In the genomic region with DNA sequence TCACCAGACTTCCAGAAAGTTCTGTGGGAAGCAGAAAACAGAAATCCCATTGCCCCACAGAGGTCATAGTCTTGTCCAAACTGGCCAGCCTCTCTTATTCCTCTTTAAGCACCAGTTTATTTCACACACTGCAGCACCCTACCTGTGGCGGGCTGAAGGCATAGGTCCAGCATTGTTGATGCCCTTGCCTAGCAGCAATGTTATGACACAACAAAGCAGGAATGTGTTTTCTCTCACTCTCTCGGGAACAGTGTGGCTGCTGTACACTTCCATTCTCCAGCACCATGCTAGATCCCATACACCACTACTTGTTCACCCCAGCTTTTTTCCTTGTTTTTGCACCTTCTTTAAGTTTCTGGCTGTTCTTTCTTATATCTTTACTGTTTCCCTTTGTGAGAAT, we compare ENCODE assay signal across 27 cellular contexts.
DNase-seq lines count a peak whose midpoint lies in the region; ATAC-seq and TF ChIP-seq lines count a peak whose summit lies in the region.
"Had no signal": no experiment of that assay in that cellular context is flagged by ENCODE, and none has a peak within 500 bp of the region (broad histone marks: within the 10 kb centered on the region; RNA-seq: fewer than 3 reads in every experiment).

No MANE protein-coding gene starts in this region.

- peaks cover 0 to 14% (median 4%) of the 10 kb centered on the region in 7 donors for H3K9me3 Mint-ChIP-seq in CD4-positive, CD25-positive, alpha-beta regulatory T cell
- peaks cover 12% of the 10 kb centered on the region; the same call in 2 of the 3 replicates for H3K9me3 Mint-ChIP-seq in GM23338

- H3K4me2 ChIP-seq in GM23338 (no peak overlapping the region), mammary epithelial cell (ENCODE audit: insufficient read depth, low read depth, low read length) (no peak overlapping the region)

- 25% methylated on average over 2 of the region's 2 CpGs for WGBS in mammary epithelial cell (ENCODE audit: low coverage, missing lambda C conversion rate)

- no peak overlapping the region for H3K4me3 ChIP-seq in CD4-positive, CD25-positive, alpha-beta regulatory T cell (ENCODE audit: low read depth, low read length)
- H3K4me3 ChIP-seq in GM23338 (no peak overlapping the region), mammary epithelial cell (replicated peaks in 1 of 3; ENCODE audit: insufficient read depth in 1 of 3, low read depth in 2 of 3, low read length in 3 of 3) (no peak overlapping the region), lower lobe of right lung (no peak overlapping the region)
- H3K4me3 ChIP-seq in effector memory CD4-positive, alpha-beta T cell (ENCODE audit: insufficient read depth, low read depth, low read length, poor library complexity, severe bottlenecking), result no peak overlapping the region
- H3K4me3 ChIP-seq: GM12878, K562, thoracic aorta had no signal

- H3K4me1 ChIP-seq in CD4-positive, CD25-positive, alpha-beta regulatory T cell (ENCODE audit: control insufficient read depth, insufficient read depth, low read length, poor library complexity, severe bottlenecking), result peaks cover 12% of the 10 kb centered on the region
- H3K4me1 ChIP-seq in GM23338 (ENCODE audit: insufficient read depth) (no peaks in the 10 kb centered on the region; the same call in 1 of the 2 replicates), mammary epithelial cell (ENCODE audit: insufficient read depth, low read length) (peaks cover 6% of the 10 kb centered on the region), lower lobe of right lung (no peaks in the 10 kb centered on the region)
- peaks cover 7% of the 10 kb centered on the region for H3K4me1 ChIP-seq in effector memory CD4-positive, alpha-beta T cell (ENCODE audit: control insufficient read depth, insufficient read depth, low read length, poor library complexity, severe bottlenecking)
- H3K4me1 ChIP-seq: parathyroid adenoma had no signal

- H3K27ac ChIP-seq in CD4-positive, CD25-positive, alpha-beta regulatory T cell (ENCODE audit: insufficient read depth, low read length, poor library complexity, severe bottlenecking), result no peak overlapping the region
- no peak overlapping the region for H3K27ac ChIP-seq in GM23338 (ENCODE audit: low read depth)
- H3K27ac ChIP-seq in mammary epithelial cell (ENCODE audit: insufficient read depth, low read depth, low read length), result no peak overlapping the region
- H3K27ac ChIP-seq in effector memory CD4-positive, alpha-beta T cell (ENCODE audit: insufficient read depth, low read length, poor library complexity, severe bottlenecking), result no peak overlapping the region
- no peak overlapping the region for H3K27ac ChIP-seq in lower lobe of right lung
- H3K27ac ChIP-seq: parathyroid adenoma, thoracic aorta had no signal

- H4K20me1 ChIP-seq in GM23338 (replicated peaks; ENCODE audit: insufficient read depth), result no peaks in the 10 kb centered on the region
- no peaks in the 10 kb centered on the region for H4K20me1 ChIP-seq in mammary epithelial cell (ENCODE audit: insufficient read depth, low read length)

- H3K27ac Mint-ChIP-seq in CD4-positive, CD25-positive, alpha-beta regulatory T cell, result peak overlapping the region in 2 of 3 donors; percentile 24 to 47
- H3K27ac Mint-ChIP-seq in GM23338, result no peak overlapping the region
- H3K27ac Mint-ChIP-seq: CD4-positive, alpha-beta T cell had no signal

- in situ Hi-C loops in mammary epithelial cell (cut with MboI; ENCODE audit: low sequenced_read_pairs in 2 of 2), result no loop called here

- peaks cover 2% of the 10 kb centered on the region for H3K36me3 Mint-ChIP-seq in CD4-positive, CD25-positive, alpha-beta regulatory T cell
- no peaks in the 10 kb centered on the region for H3K36me3 Mint-ChIP-seq in GM23338 (ENCODE audit: low read depth)

- peaks cover 7 to 31% (median 9%) of the 10 kb centered on the region in 4 donors for H3K4me1 Mint-ChIP-seq in CD4-positive, CD25-positive, alpha-beta regulatory T cell
- H3K4me1 Mint-ChIP-seq in GM23338, result peaks cover 3% of the 10 kb centered on the region; the same call in 2 of the 3 replicates

- DNase-seq in CD4-positive, CD25-positive, alpha-beta regulatory T cell, result no peak
- DNase-seq in GM23338 (ENCODE audit: low spot score) (peak; percentile 38), mammary epithelial cell (peak; percentile 43), left kidney (ENCODE audit: low read depth, low spot score) (peak; percentile 7), lower lobe of right lung (no peak), NCI-H345 (lab: John Stamatoyannopoulos, UW) (no peak)
- DNase-seq in stimulated activated CD4-positive, alpha-beta T cell treated with anti-CD3 and anti-CD28 coated beads, Interleukin-4, amount 100 ng/mL, for 4 hours, result no peak
- DNase-seq in effector memory CD4-positive, alpha-beta T cell, result no peak
- DNase-seq: activated naive CD4-positive, alpha-beta T cell; activated T-cell treated with anti-CD3 and anti-CD28 coated beads, Interleukin-2, amount 50 U/mL, for 4 hours; amygdala; CD4-positive, alpha-beta T cell; central memory CD4-positive, alpha-beta T cell; DMS153; foreskin fibroblast; MV-4-11; NCI-H1694; NCI-H774; SIG-M5; stimulated activated CD4-positive, alpha-beta T cell treated with anti-CD3 and anti-CD28 coated beads, Interleukin-2, amount 100 ng/mL, for 24 hours; stimulated activated naive CD4-positive, alpha-beta T cell had no signal

- H3K9me3 ChIP-seq in CD4-positive, CD25-positive, alpha-beta regulatory T cell (ENCODE audit: control insufficient read depth in 2 of 2, low read length in 2 of 2), result no peaks in the 10 kb centered on the region
- H3K9me3 ChIP-seq in mammary epithelial cell (replicated peaks; ENCODE audit: insufficient read depth, low read length), result no peaks in the 10 kb centered on the region
- H3K9me3 ChIP-seq in effector memory CD4-positive, alpha-beta T cell (ENCODE audit: control insufficient read depth, low read length), result no peaks in the 10 kb centered on the region
- H3K9me3 ChIP-seq in lower lobe of right lung, result no peaks in the 10 kb centered on the region
- H3K9me3 ChIP-seq: thoracic aorta had no signal

- no peaks in the 10 kb centered on the region; the same call in 1 of the 2 replicates for H3K9me2 ChIP-seq in GM23338 (ENCODE audit: insufficient read depth)

- TF ChIP-seq CTCF in GM23338 (conservative IDR thresholded peaks at IDR 0.05; ENCODE audit: low read depth in 2 of 2) (no peak), mammary epithelial cell (conservative IDR thresholded peaks at IDR 0.05 in 1 of 2, IDR thresholded peaks at IDR 0.05 in 1 of 2; ENCODE audit: extremely low read depth in 1 of 2, insufficient read depth in 1 of 2, low read depth in 1 of 2, low read length in 2 of 2) (no peak), lower lobe of right lung (IDR thresholded peaks at IDR 0.05) (no peak)

- no peaks in the 10 kb centered on the region for H3K36me3 ChIP-seq in CD4-positive, CD25-positive, alpha-beta regulatory T cell (ENCODE audit: control insufficient read depth, insufficient read depth, low read length)
- H3K36me3 ChIP-seq in GM23338 (ENCODE audit: insufficient read depth) (no peaks in the 10 kb centered on the region), mammary epithelial cell (ENCODE audit: insufficient read depth, low read length) (no peaks in the 10 kb centered on the region), lower lobe of right lung (no peaks in the 10 kb centered on the region)
- no peaks in the 10 kb centered on the region for H3K36me3 ChIP-seq in effector memory CD4-positive, alpha-beta T cell (ENCODE audit: control insufficient read depth, insufficient read depth, low read length)
- H3K36me3 ChIP-seq: thoracic aorta had no signal

- intact Hi-C loops in mammary epithelial cell (cut with micrococcal nuclease), result no loop called here
- intact Hi-C loops in lower lobe of right lung (cut with DNase I), result no loop called here

- H3K27me3 Mint-ChIP-seq in CD4-positive, CD25-positive, alpha-beta regulatory T cell, result peaks cover 4% of the 10 kb centered on the region
- peaks cover 2% of the 10 kb centered on the region for H3K27me3 Mint-ChIP-seq in GM23338 (ENCODE audit: insufficient read depth, low read depth, poor library complexity)
- H3K27me3 Mint-ChIP-seq: CD4-positive, alpha-beta T cell had no signal

- no peak overlapping the region for H3K9ac ChIP-seq in mammary epithelial cell (ENCODE audit: insufficient read depth, low read length)
- H3K9ac ChIP-seq: parathyroid adenoma had no signal

- H3K79me2 ChIP-seq in GM23338 (replicated peaks; ENCODE audit: insufficient read depth), result no peaks in the 10 kb centered on the region
- no peaks in the 10 kb centered on the region for H3K79me2 ChIP-seq in mammary epithelial cell (ENCODE audit: insufficient read depth, low read length)
- H3K79me2 ChIP-seq: parathyroid adenoma had no signal

- BruUV-seq in mammary epithelial cell (replicated peaks; lab: Mats Ljungman, UMichigan), result no TSS peak

- peak overlapping the region in 1 of 4 donors; percentile 21 for H3K4me3 Mint-ChIP-seq in CD4-positive, CD25-positive, alpha-beta regulatory T cell
- H3K4me3 Mint-ChIP-seq in GM23338, result no peak overlapping the region
- H3K4me3 Mint-ChIP-seq: activated T-cell treated with anti-CD3 and anti-CD28 coated beads, Interleukin-2, amount 50 U/mL, for 4 hours; CD4-positive, alpha-beta T cell had no signal

- H2AFZ ChIP-seq in GM23338, result no peak overlapping the region
- H2AFZ ChIP-seq in mammary epithelial cell (ENCODE audit: low read depth, low read length), result no peak overlapping the region
- H2AFZ ChIP-seq: parathyroid adenoma had no signal

- ATAC-seq in CD4-positive, CD25-positive, alpha-beta regulatory T cell (ENCODE audit: low read depth in 2 of 2), result no peak
- peak; percentile 39; the same call in 2 of the 3 replicates for ATAC-seq in GM23338
- no peak for ATAC-seq in lower lobe of right lung
- ATAC-seq: activated T-cell treated with anti-CD3 and anti-CD28 coated beads, Interleukin-2, amount 50 U/mL, for 4 hours; GM12878; HCT116; K562; left lobe of liver had no signal

- H3F3A ChIP-seq in GM23338 (replicated peaks; ENCODE audit: low read depth), result no peaks in the 10 kb centered on the region

- H3K27me3 ChIP-seq in CD4-positive, CD25-positive, alpha-beta regulatory T cell (ENCODE audit: control insufficient read depth, insufficient read depth, low read length), result no peaks in the 10 kb centered on the region
- H3K27me3 ChIP-seq in GM23338 (ENCODE audit: insufficient read depth), result no peaks in the 10 kb centered on the region
- H3K27me3 ChIP-seq in mammary epithelial cell (ENCODE audit: insufficient read depth, low read length), result no peaks in the 10 kb centered on the region
- H3K27me3 ChIP-seq in effector memory CD4-positive, alpha-beta T cell (replicated peaks; ENCODE audit: control insufficient read depth, insufficient read depth, low read length, poor library complexity, severe bottlenecking), result no peaks in the 10 kb centered on the region
- H3K27me3 ChIP-seq in lower lobe of right lung (ENCODE audit: low read depth), result no peaks in the 10 kb centered on the region

- dilution Hi-C loops in mammary epithelial cell (cut with HindIII; ENCODE audit: low sequenced_read_pairs), result no loop called here

- CTCF ChIA-PET in mammary epithelial cell (lab: Charles Lee; ENCODE audit: low non-redundant PET), result no interaction called here

TF ChIP-seq in GM23338, 12 proteins besides CTCF, POLR2A, EP300 and RAD21 (continues in another document):
- TF ChIP-seq ZNF331 (CRISPR knock-in tag; IDR thresholded peaks at IDR 0.05; ENCODE audit: low read depth) (no peak), STAT1 (IDR thresholded peaks at IDR 0.05; ENCODE audit: unreplicated experiment) (no peak)

Comparison
In these comparisons a context has a peak if more than half of its experiments do, and no peak if none do; other contexts are left out.
1. DNase-seq: peak in GM23338 (single experiment), mammary epithelial cell (single experiment) and left kidney (single experiment); none in CD4-positive, CD25-positive, alpha-beta regulatory T cell (0 of 3), stimulated activated CD4-positive, alpha-beta T cell treated with anti-CD3 and anti-CD28 coated beads, Interleukin-4, amount 100 ng/mL, for 4 hours (0 of 2), effector memory CD4-positive, alpha-beta T cell (0 of 3), lower lobe of right lung (single experiment) and NCI-H345 (single experiment).